In genomic region chr9:37955781-37956422, GRCh38 we compare ENCODE assay signal across 18 cellular contexts.
"Had no signal": no experiment of that assay in that cellular context is flagged by ENCODE, and none has a peak within 500 bp of the region (broad histone marks: within the 10 kb centered on the region; RNA-seq: fewer than 3 reads in every experiment).

No MANE protein-coding gene starts in this region.

- H3K27ac ChIP-seq: coronary artery, gastrocnemius medialis, neural progenitor cell, parathyroid adenoma, upper lobe of left lung had no signal

- H3K27ac Mint-ChIP-seq: neural progenitor cell had no signal

- H3K9ac ChIP-seq: neural progenitor cell, parathyroid adenoma had no signal

- H3K4me3 Mint-ChIP-seq: neural progenitor cell; stimulated activated memory B cell treated with anti-CD40 and anti-IgM and Interleukin-4, amounts not matched to agents 10 μg/mL and 1 μg/mL and 100 μg/mL, for 72 hours had no signal

- ATAC-seq: gastrocnemius medialis; stimulated activated memory B cell treated with anti-CD40 and anti-IgM and Interleukin-4, amounts not matched to agents 10 μg/mL and 1 μg/mL and 100 μg/mL, for 72 hours had no signal

- H3K4me3 ChIP-seq: adrenal gland, coronary artery, gastrocnemius medialis, neural progenitor cell, right atrium auricular region, upper lobe of left lung had no signal

- DNase-seq: activated CD4-positive, alpha-beta T cell treated with anti-CD3 and anti-CD28 coated beads, Interleukin-2, amount 50 U/mL, for 1 hour; activated CD4-positive, CD25-positive, alpha-beta regulatory T cell; activated naive CD4-positive, alpha-beta T cell treated with anti-CD3 and anti-CD28 coated beads, Interleukin-2, amount 50 U/mL, for 16 hours; activated T-cell treated with anti-CD3 and anti-CD28 coated beads for 4 hours; adrenal gland; effector CD8-positive, alpha-beta T cell; gastrocnemius medialis; islet precursor cell; left ventricle myocardium superior; small intestine; T-helper 2 cell had no signal

- H3K27me3 ChIP-seq: adrenal gland, gastrocnemius medialis, neural progenitor cell, right atrium auricular region, upper lobe of left lung had no signal

- H3K9me3 Mint-ChIP-seq: activated T-helper 2 cell treated with anti-CD3 and anti-CD28 coated beads, Interferon-gamma antibody, Interleukin-2, Interleukin-4, amounts not matched to agents 10 μg/mL and 5 μg/mL and 100 μg/mL, durations not matched to agents 14 hours and 24 hours and 36 hours; neural progenitor cell had no signal

- H3K9me3 ChIP-seq: adrenal gland, gastrocnemius medialis, right atrium auricular region, upper lobe of left lung had no signal

- H3K4me2 ChIP-seq: neural progenitor cell had no signal

- H3K4me1 ChIP-seq: neural progenitor cell, parathyroid adenoma had no signal

- H2AFZ ChIP-seq: neural progenitor cell, parathyroid adenoma had no signal

- H3K36me3 ChIP-seq: gastrocnemius medialis, neural progenitor cell had no signal
